In the genomic region with DNA sequence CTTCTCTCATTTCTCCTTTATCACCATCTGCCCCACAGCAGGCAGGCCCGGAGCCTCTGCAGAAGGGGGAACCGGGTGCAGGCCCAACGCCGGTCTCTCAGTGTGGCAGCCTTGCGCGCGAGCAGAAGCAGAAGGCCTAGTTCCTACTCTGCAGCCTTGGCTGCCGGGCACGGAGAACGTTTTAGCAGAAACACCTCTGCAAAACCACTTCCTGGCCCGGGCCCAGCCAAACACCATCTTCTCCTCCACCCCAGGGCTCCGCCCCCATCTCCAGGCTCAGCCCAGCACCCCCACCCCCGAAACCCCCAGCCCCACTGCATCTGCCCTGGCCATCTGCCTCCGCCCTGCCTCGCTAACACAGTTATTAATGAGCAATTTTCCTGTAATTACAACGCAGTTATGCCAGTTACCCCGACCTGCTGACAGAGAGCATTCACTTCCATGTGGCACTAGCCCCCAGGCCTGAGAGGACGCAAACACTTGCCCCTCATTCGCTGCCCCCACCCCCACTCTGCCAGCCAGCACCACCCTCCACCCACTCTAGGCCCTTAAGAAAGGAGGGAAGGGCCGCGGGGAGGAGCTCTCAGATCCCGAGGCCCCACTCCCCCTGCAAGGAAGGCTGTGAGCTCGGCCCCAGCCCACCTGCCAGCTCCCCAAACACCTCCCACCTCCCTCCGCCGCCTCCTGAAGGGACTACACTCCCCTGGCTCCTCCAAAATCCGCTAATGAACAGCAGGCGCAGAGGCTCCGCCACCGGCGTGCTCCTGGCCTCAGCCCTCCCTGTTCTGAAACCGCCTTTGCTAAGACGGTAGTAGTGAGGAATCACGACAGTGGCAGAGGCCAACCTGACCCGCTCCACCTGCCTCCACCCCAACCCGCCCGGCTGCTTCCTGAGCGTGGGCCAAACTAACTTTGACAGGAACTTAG, we compare ENCODE assay signal across 9 cellular contexts. TPM values are rescaled to one million over a fixed set of nuclear protein-coding genes. Genes with fewer than 3 reads are reported as not detected.
A peak's percentile ranks its signal among the peaks of the same experiment; 100 is the strongest.
DNase-seq lines count a peak whose midpoint lies in the region; ATAC-seq and TF ChIP-seq lines count a peak whose summit lies in the region.
"Had no signal": no experiment of that assay in that cellular context is flagged by ENCODE, and none has a peak within 500 bp of the region (broad histone marks: within the 10 kb centered on the region; RNA-seq: fewer than 3 reads in every experiment).

No MANE protein-coding gene starts in this region.

- TF ChIP-seq CTCF in GM12875 (IDR thresholded peaks at IDR 0.05; ENCODE audit: borderline replicate concordance, insufficient read depth, low read depth, low read length) (no peak), brain (conservative IDR thresholded peaks at IDR 0.05) (no peak)

- peak; percentile 43 for ATAC-seq in HG03108 (IDR thresholded peaks at IDR 0.05; ENCODE audit: unreplicated experiment)

- no peaks in the 10 kb centered on the region for H3K9me3 ChIP-seq in mononuclear cell (ENCODE audit: low read depth, low read length)
- H3K9me3 ChIP-seq: adrenal gland had no signal

- peaks cover 0 to 20% (median under 1%) of the 10 kb centered on the region in 5 experiments for H3K9me3 Mint-ChIP-seq in brain

- H3K4me3 ChIP-seq in GM12875 (ENCODE audit: low read depth, low read length) (peak overlapping the region; percentile 58), mononuclear cell (ENCODE audit: low read length) (peak overlapping the region; percentile 25)
- H3K4me3 ChIP-seq: adrenal gland had no signal

- peak; percentile 60 for DNase-seq in T-helper 22 cell (ENCODE audit: low read depth)
- DNase-seq in stimulated activated CD8-positive, alpha-beta memory T cell treated with anti-CD3 and anti-CD28 coated beads, Interleukin-7, amount 100 ng/mL, for 48 hours (ENCODE audit: extremely low read depth in 1 of 2, low read depth in 1 of 2): peak; percentile 50 to 76
- no peak for DNase-seq in ACHN
- DNase-seq in SK-N-DZ (ENCODE audit: low spot score): no peak

- no peaks in the 10 kb centered on the region for H3K36me3 Mint-ChIP-seq in brain

- in situ Hi-C loops in ACHN (cut with HindIII; ENCODE audit: low pct_ligation_motif_present, low pct_unique_long_range_greater_than_20kb, low sequenced_read_pairs): no loop called here

- peaks cover 41% of the 10 kb centered on the region for H3K4me1 ChIP-seq in mononuclear cell (ENCODE audit: insufficient read depth, low read length)
- H3K4me1 ChIP-seq: adrenal gland had no signal

- H3K4me1 Mint-ChIP-seq in brain: peaks cover 49% of the 10 kb centered on the region

- H3K4me3 Mint-ChIP-seq in brain: peak overlapping the region in 4 of 5 experiments; percentile 58 to 82 (median 79)

- H3K27me3 ChIP-seq in mononuclear cell (ENCODE audit: insufficient read depth, low read length): no peaks in the 10 kb centered on the region
- H3K27me3 ChIP-seq: adrenal gland had no signal

- peak overlapping the region; percentile 51 to 100 (median 96) for H3K27ac Mint-ChIP-seq in brain

- no peaks in the 10 kb centered on the region for H3K27me3 Mint-ChIP-seq in brain

RNA-seq across cellular contexts. Expression of gene FBRSL1, which starts 44.7 kb away (rescaled TPM):
- 59.3 TPM for polyA plus RNA-seq in brain (ENCODE audit: insufficient read depth, low read depth, low replicate concordance)
- 13.5 TPM for total RNA-seq in mononuclear cell
- polyA plus RNA-seq in SK-N-DZ (2014; cell fraction: cytosol; rRNA removed): 50.9 and 56.6 TPM in 2 replicates
- 91.3 and 169 TPM in 2 replicates for polyA plus RNA-seq in SK-N-DZ (2014; cell fraction: nucleus; rRNA removed)

Comparison
In these comparisons a context has a peak if more than half of its experiments do, and no peak if none do; other contexts are left out.
1. DNase-seq: peak in T-helper 22 cell (single experiment) and stimulated activated CD8-positive, alpha-beta memory T cell treated with anti-CD3 and anti-CD28 coated beads, Interleukin-7, amount 100 ng/mL, for 48 hours (2 of 2); none in ACHN (single experiment) and SK-N-DZ (single experiment).